1 cellular context compared by ENCODE assay signal in genomic region chr11:117979481-117980211, GRCh38.
TF ChIP-seq lines count a peak whose summit lies in the region.

No MANE protein-coding gene starts in this region.

TF ChIP-seq in GM23338, 12 proteins besides CTCF, POLR2A, EP300 and RAD21 (continued from another document):
- no peak for TF ChIP-seq ZNF462 (CRISPR knock-in tag; IDR thresholded peaks at IDR 0.05)
- no peak for TF ChIP-seq ZNF331 (CRISPR knock-in tag; IDR thresholded peaks at IDR 0.05; ENCODE audit: low read depth)
- TF ChIP-seq, protein P1, sequence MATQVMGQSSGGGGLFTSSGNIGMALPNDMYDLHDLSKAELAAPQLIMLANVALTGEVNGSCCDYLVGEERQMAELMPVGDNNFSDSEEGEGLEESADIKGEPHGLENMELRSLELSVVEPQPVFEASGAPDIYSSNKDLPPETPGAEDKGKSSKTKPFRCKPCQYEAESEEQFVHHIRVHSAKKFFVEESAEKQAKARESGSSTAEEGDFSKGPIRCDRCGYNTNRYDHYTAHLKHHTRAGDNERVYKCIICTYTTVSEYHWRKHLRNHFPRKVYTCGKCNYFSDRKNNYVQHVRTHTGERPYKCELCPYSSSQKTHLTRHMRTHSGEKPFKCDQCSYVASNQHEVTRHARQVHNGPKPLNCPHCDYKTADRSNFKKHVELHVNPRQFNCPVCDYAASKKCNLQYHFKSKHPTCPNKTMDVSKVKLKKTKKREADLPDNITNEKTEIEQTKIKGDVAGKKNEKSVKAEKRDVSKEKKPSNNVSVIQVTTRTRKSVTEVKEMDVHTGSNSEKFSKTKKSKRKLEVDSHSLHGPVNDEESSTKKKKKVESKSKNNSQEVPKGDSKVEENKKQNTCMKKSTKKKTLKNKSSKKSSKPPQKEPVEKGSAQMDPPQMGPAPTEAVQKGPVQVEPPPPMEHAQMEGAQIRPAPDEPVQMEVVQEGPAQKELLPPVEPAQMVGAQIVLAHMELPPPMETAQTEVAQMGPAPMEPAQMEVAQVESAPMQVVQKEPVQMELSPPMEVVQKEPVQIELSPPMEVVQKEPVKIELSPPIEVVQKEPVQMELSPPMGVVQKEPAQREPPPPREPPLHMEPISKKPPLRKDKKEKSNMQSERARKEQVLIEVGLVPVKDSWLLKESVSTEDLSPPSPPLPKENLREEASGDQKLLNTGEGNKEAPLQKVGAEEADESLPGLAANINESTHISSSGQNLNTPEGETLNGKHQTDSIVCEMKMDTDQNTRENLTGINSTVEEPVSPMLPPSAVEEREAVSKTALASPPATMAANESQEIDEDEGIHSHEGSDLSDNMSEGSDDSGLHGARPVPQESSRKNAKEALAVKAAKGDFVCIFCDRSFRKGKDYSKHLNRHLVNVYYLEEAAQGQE (IDR thresholded peaks at IDR 0.05; ENCODE audit: unreplicated experiment), result no peak
- TF ChIP-seq POLR2AphosphoS5 (IDR thresholded peaks at IDR 0.05; ENCODE audit: low read depth), result no peak
- TF ChIP-seq ETS1 (IDR thresholded peaks at IDR 0.05), result no peak
